Comparison of ENCODE assay signal across 9 cellular contexts in the genomic region with DNA sequence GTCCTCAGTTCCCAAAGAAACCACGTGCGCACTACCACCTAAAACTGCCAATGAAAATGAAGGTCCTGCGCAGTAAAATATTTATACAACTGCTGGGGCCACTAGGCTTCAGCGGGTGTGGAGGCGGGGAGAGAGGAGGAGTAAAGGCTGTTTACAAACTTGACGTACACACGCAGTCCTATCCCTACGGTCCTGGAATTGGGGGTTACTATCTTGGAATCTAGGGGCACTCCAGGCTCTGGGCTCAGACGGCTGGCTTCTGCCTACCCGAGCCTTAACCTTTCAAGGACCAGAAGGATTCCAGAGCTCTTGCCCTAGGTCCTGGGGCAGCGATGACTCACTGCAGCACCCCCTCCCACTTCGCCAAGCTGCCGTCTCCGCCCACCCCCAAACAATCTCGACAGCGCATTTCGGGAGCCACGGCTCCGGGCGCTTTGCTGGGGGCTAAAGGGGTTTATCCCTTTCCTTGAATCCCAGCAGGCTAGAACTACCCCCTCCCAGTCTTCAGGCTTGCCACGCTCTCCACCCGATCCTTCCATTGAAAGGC. TPM values are rescaled to one million over a fixed set of nuclear protein-coding genes. Genes with fewer than 3 reads are reported as not detected.
DNase-seq lines count a peak whose midpoint lies in the region; FAIRE-seq and TF ChIP-seq lines count a peak whose summit lies in the region.
"Had no signal": no experiment of that assay in that cellular context is flagged by ENCODE, and none has a peak within 500 bp of the region (broad histone marks: within the 10 kb centered on the region; RNA-seq: fewer than 3 reads in every experiment).

No MANE protein-coding gene starts in this region.

- peaks cover 2% of the 10 kb centered on the region in 2 experiments for H4K20me1 ChIP-seq in H1 (replicated peaks in 1 of 2; ENCODE audit: control insufficient read depth in 1 of 2, insufficient read depth in 2 of 2, low read length in 2 of 2)

- no peak overlapping the region for H3K18ac ChIP-seq in H1 (ENCODE audit: extremely low read depth, low read length)

- no peak overlapping the region for H2BK15ac ChIP-seq in H1 (ENCODE audit: low read length)

- H3K4me2 ChIP-seq in H1 (ENCODE audit: insufficient read depth in 1 of 2, low read depth in 2 of 2, low read length in 2 of 2) = peak overlapping the region; percentile 90 to 97

- 2% methylated on average over 22 of the region's 22 CpGs; no CpG with 5 or more reads in 1 of the 2 experiments for WGBS in H1 (ENCODE audit: extremely low coverage in 1 of 2, insufficient coverage in 1 of 2, insufficient read length in 1 of 2, insufficient replicate concordance in 2 of 2, low coverage in 1 of 2, low lambda C conversion rate in 2 of 2, missing lambda C conversion rate in 1 of 2), 2 experiments
- 4 to 13% methylated on average over 18 to 22 of the region's 22 CpGs for WGBS in lower leg skin, 2 donors

- H2BK120ac ChIP-seq in H1 (replicated peaks; ENCODE audit: low read depth, low read length) = no peak overlapping the region

- H2BK12ac ChIP-seq in H1 (ENCODE audit: low read depth, low read length) = no peak overlapping the region

- CTCF ChIA-PET in H1 (lab: Charles Lee; ENCODE audit: partially characterized antibody) = interaction anchor here (0.6 kb wide), 1 partner anchor 151 kb away, joined by 3 read pairs; no protein-coding TSS in a partner anchor

- H3K79me1 ChIP-seq in H1 (ENCODE audit: low read depth, low read length) = no peaks in the 10 kb centered on the region

- peaks cover 27% of the 10 kb centered on the region; the same call in 1 of the 2 replicates for H3K23me2 ChIP-seq in H1 (ENCODE audit: low read depth, low read length)

- H3K79me2 ChIP-seq in H1 (ENCODE audit: control insufficient read depth in 1 of 2, insufficient read depth in 2 of 2, low read length in 2 of 2) = no peaks in the 10 kb centered on the region

- H3K27me3 ChIP-seq in H1 (replicated peaks in 1 of 4; ENCODE audit: control insufficient read depth in 3 of 4, extremely low read depth in 1 of 4, insufficient read depth in 3 of 4, low read length in 3 of 4) = peaks cover 39 to 76% (median 66%) of the 10 kb centered on the region in 4 experiments

- H3K27ac ChIP-seq in H1 (ENCODE audit: low read depth, low read length) (no peak overlapping the region), substantia nigra (ENCODE audit: low read depth, low read length, poor library complexity, severe bottlenecking) (peak overlapping the region; percentile 58)

- H3K56ac ChIP-seq in H1 (replicated peaks; ENCODE audit: insufficient read length, low read depth, low read length) = no peak overlapping the region

- no peak for TF ChIP-seq POLR2A in H1 (IDR thresholded peaks at IDR 0.05; ENCODE audit: control extremely low read depth in 1 of 2, low read depth in 2 of 2, low read length in 2 of 2)
- no peak for TF ChIP-seq POLR2A in lower leg skin (IDR thresholded peaks at IDR 0.05)

- no peak for TF ChIP-seq RAD21 in H1 (IDR thresholded peaks at IDR 0.05 in 1 of 2, conservative IDR thresholded peaks at IDR 0.05 in 1 of 2; ENCODE audit: low read depth in 2 of 2, low read length in 2 of 2)

- H3K36me3 ChIP-seq in H1 (ENCODE audit: control insufficient read depth in 2 of 4, insufficient read depth in 4 of 4, low read length in 3 of 4) = no peaks in the 10 kb centered on the region

- H3K4me3 ChIP-seq in H1 (ENCODE audit: extremely low read depth in 1 of 4, insufficient read depth in 2 of 4, low read depth in 3 of 4, low read length in 4 of 4) (peak overlapping the region; percentile 25 to 78 (median 66); a peak in 7 of 8 replicates), lower leg skin (ENCODE audit: low read depth, poor library complexity, severe bottlenecking) (peak overlapping the region; percentile 38)

- no peak overlapping the region for H2AFZ ChIP-seq in H1 (ENCODE audit: low read length)

- H2AK5ac ChIP-seq in H1 (ENCODE audit: low read depth, low read length) = no peak overlapping the region

- H3K9me3 ChIP-seq in H1 (ENCODE audit: insufficient read depth in 2 of 2, low read depth in 1 of 2, low read length in 1 of 2) = no peaks in the 10 kb centered on the region

- peaks cover 13 to 36% (median 25%) of the 10 kb centered on the region in 4 experiments for H3K4me1 ChIP-seq in H1 (replicated peaks in 1 of 4; ENCODE audit: control insufficient read depth in 3 of 4, insufficient read depth in 4 of 4, low read length in 3 of 4)

- intact Hi-C loops in lower leg skin (cut with DNase I; ENCODE audit: low total_unique reads) = no loop called here
- intact Hi-C loops in posterior vena cava (cut with DNase I) = loop anchor here in 1 of 2 donors (10.0 kb wide), 1 partner anchor 150 kb away; no protein-coding TSS in a partner anchor

- H2BK5ac ChIP-seq in H1 (ENCODE audit: low read depth, low read length) = no peak overlapping the region

- no peak for TF ChIP-seq CTCF in H1 (IDR thresholded peaks at IDR 0.05; ENCODE audit: control extremely low read depth in 1 of 3, insufficient read depth in 1 of 3, low read depth in 1 of 3, low read length in 3 of 3)
- no peak for TF ChIP-seq CTCF in lower leg skin (IDR thresholded peaks at IDR 0.05)

- H3K4ac ChIP-seq in H1 (replicated peaks; ENCODE audit: insufficient read length, low read depth, low read length) = no peak overlapping the region

- POLR2A ChIA-PET in H1 (lab: Charles Lee; ENCODE audit: partially characterized antibody) = no interaction called here

- no peak overlapping the region for H3K23ac ChIP-seq in H1 (ENCODE audit: insufficient read length)

- peak; percentile 43 for DNase-seq in LHCN-M2 (ENCODE audit: low read depth)
- peak in 1 of 2 experiments; percentile 61 for DNase-seq in H1 (ENCODE audit: low read depth in 1 of 2, low spot score in 2 of 2)
- DNase-seq in lower leg skin (ENCODE audit: low spot score in 2 of 2) = peak; percentile 37 to 87
- peak in 10 of 49 donors; percentile 3 to 34 (median 18) for DNase-seq in substantia nigra (lab: John Stamatoyannopoulos, UW)
- DNase-seq in posterior vena cava (ENCODE audit: low spot score) = no peak
- DNase-seq in activated CD8-positive, alpha-beta memory T cell treated with anti-CD3 and anti-CD28 coated beads for 24 hours = no peak
- no peak for DNase-seq in hippocampal formation (lab: John Stamatoyannopoulos, UW)
- DNase-seq in NCI-H1105 treated with DMSO at 0.1 percent for 48 hours (lab: John Stamatoyannopoulos, UW) = no peak

- H4K8ac ChIP-seq in H1 (ENCODE audit: extremely low read depth, insufficient read depth, low read length) = no peak overlapping the region

- H4K91ac ChIP-seq in H1 (replicated peaks; ENCODE audit: insufficient read length, low read length) = no peak overlapping the region

- H3K9ac ChIP-seq in H1 (replicated peaks in 1 of 4; ENCODE audit: extremely low read depth in 1 of 4, low read depth in 3 of 4, low read length in 3 of 4) = no peak overlapping the region

- no peak for FAIRE-seq in H1 (lab: Jason Lieb, UNC)
- FAIRE-seq: GM18507 had no signal

- H4K5ac ChIP-seq in H1 (ENCODE audit: insufficient read length, low read depth, low read length) = no peak overlapping the region

- TF ChIP-seq EP300 in H1 (IDR thresholded peaks at IDR 0.05; ENCODE audit: borderline replicate concordance in 1 of 2, low read depth in 2 of 2, low read length in 2 of 2) = no peak

- no peak overlapping the region for H3K14ac ChIP-seq in H1 (ENCODE audit: insufficient read length)

- H2BK20ac ChIP-seq in H1 (ENCODE audit: low read length) = no peak overlapping the region

TF ChIP-seq in H1, 55 proteins besides CTCF, POLR2A, EP300 and RAD21 (continues in another document):
- TF ChIP-seq NANOG (IDR thresholded peaks at IDR 0.05; ENCODE audit: insufficient read depth, low read depth, low read length, poor library complexity, severe bottlenecking) (no peak), CBX5 (IDR thresholded peaks at IDR 0.05; ENCODE audit: low read depth, low read length) (no peak), ASH2L (IDR thresholded peaks at IDR 0.05; ENCODE audit: low read length) (no peak), HDAC2 (IDR thresholded peaks at IDR 0.05; ENCODE audit: borderline replicate concordance in 1 of 2, low read depth in 2 of 2, low read length in 2 of 2) (0 out of 4 replicates have a peak, but pooled peaks of 1 of the 2 experiments have one; percentile 9), CBX8 (IDR thresholded peaks at IDR 0.05; ENCODE audit: borderline replicate concordance, low read depth, low read length) (no peak), CREB1 (IDR thresholded peaks at IDR 0.05) (no peak), SUZ12 (IDR thresholded peaks at IDR 0.05; ENCODE audit: low read length) (no peak), E2F6 (IDR thresholded peaks at IDR 0.05) (peak; percentile 53; the same call in 1 of the 2 replicates), ATF2 (IDR thresholded peaks at IDR 0.05; ENCODE audit: low read length) (no peak)

RNA-seq across cellular contexts. Expression of gene ADAMTS9, which starts 3.0 kb away (rescaled TPM):
- total RNA-seq in LHCN-M2 (2014; rRNA removed) (0.13 and 0.29 TPM in 2 replicates), lower leg skin (10 to 100 TPM in 1 of 4 donors, 1 to 10 TPM in 3; 2.2 to 15.9 (median 8.2) TPM), posterior vena cava (100 to 1,000 TPM in 1 of 2 donors, 10 to 100 TPM in 1; 82.8 to 105 TPM)
- 0.26 TPM for polyA plus RNA-seq in LHCN-M2 (2012)
- 0.36 and 0.41 TPM in 2 replicates for total RNA-seq in H1 (2021; fragmentation: NEBNext Ultra II Directional; extraction: Animal tissue kit (Norgen Biotek cat#: 25700))
- 0.13 and 0.20 TPM in 2 replicates for polyA plus RNA-seq in H1 (2011; rRNA removed)
- 0.27 TPM for polyA plus RNA-seq in H1 (2011; cell fraction: cytosol; rRNA removed)
- polyA plus RNA-seq in H1 (2011; cell fraction: nucleus; rRNA removed) = 0.41 TPM
- 0.32 to 0.50 TPM (median 0.38 TPM) in 4 replicates for polyA plus RNA-seq in H1 (2012, experiment 1 of 2)
- polyA plus RNA-seq in H1 (2012, experiment 2 of 2) = 0.28 TPM
- 0.36 TPM for polyA plus RNA-seq in H1 (2013, experiment 1 of 2)
- 0.29 TPM for polyA plus RNA-seq in H1 (2013, experiment 2 of 2)
- 1.1 and 1.2 TPM in 2 replicates for polyA minus RNA-seq in H1 (2011; rRNA and poly(A)+ RNA removed)
- polyA minus RNA-seq in H1 (2011; cell fraction: cytosol; rRNA and poly(A)+ RNA removed) = 1.0 TPM
- 1.9 TPM for polyA minus RNA-seq in H1 (2011; cell fraction: nucleus; rRNA and poly(A)+ RNA removed)

Comparison
In these comparisons a context has a peak if more than half of its experiments do, and no peak if none do; other contexts are left out.
1. DNase-seq: peak in LHCN-M2 (single experiment) and lower leg skin (2 of 2); none in posterior vena cava (single experiment), activated CD8-positive, alpha-beta memory T cell treated with anti-CD3 and anti-CD28 coated beads for 24 hours (single experiment), hippocampal formation (0 of 2) and NCI-H1105 treated with DMSO at 0.1 percent for 48 hours (single experiment).
2. RNA of gene ADAMTS9, which starts 3.0 kb away (total RNA-seq): 82.8 to 105 TPM in posterior vena cava; 2.2 to 15.9 TPM in lower leg skin, 0.36 to 0.41 TPM in H1 and 0.13 to 0.29 TPM in LHCN-M2; every median in the first group is over 4 times any median in the second.